In the genomic region with DNA sequence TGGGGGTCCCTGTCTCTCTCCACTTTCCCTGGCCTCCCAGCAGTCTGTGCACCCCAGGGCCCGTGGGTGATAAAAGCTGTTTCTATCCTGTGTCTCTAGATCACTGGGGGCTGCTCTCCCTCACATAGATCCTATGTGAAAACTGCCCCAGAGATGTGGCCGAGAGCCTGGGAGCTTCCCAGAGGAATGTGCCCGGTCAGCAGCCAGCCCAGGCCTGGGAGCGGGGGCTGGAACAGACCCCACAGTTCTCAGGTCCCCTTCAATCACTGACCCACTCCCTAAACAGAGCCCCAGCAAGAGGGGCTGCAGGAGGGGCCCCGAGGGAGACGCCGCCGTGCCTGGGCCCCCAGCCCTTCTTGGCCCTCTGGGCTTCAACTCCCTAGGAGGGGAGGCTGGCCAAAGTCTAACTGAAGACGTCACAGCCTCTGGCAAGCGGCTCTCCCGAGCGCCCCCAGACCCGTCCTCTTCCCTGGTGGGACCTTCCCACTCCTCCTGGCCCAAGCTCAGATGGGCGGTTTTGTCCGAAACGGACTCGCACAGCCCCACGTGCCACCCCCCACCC, we compare ENCODE assay signal across 8 cellular contexts.
DNase-seq lines count a peak whose midpoint lies in the region; ATAC-seq and TF ChIP-seq lines count a peak whose summit lies in the region.

No MANE protein-coding gene starts in this region.

- peaks cover 23% of the 10 kb centered on the region for H3K27me3 ChIP-seq in layer of hippocampus (ENCODE audit: control insufficient read depth, insufficient read depth, low read length)

- peak overlapping the region; percentile 61 to 68 for H3K4me3 ChIP-seq in cardiac fibroblast (replicated peaks in 1 of 2; ENCODE audit: low read depth in 2 of 2, low read length in 2 of 2)
- peak overlapping the region; percentile 21 to 44 (median 32) for H3K4me3 ChIP-seq in skin epidermis

- ATAC-seq in GM21390 (IDR thresholded peaks at IDR 0.05; ENCODE audit: unreplicated experiment) (no peak), GM18867 (IDR thresholded peaks at IDR 0.05; ENCODE audit: unreplicated experiment) (no peak)

- peak overlapping the region; percentile 72 for H3K27ac ChIP-seq in layer of hippocampus (ENCODE audit: low read depth, low read length)
- peak overlapping the region in 20 of 21 experiments; percentile 43 to 97 (median 84) for H3K27ac ChIP-seq in skin epidermis

- DNase-seq in GM03348 (ENCODE audit: low spot score) (peak; percentile 56), cardiac fibroblast (ENCODE audit: low read depth in 2 of 2) (peak in 1 of 2 donors; percentile 36), HUDEP-2 (lab: John Stamatoyannopoulos, UW; ENCODE audit: unreplicated experiment in 76 of 76) (no peak)
- no peak for DNase-seq in stimulated activated CD4-positive, alpha-beta T cell treated with anti-CD3 and anti-CD28 coated beads, Interleukin-2, amount 100 ng/mL, for 24 hours

- no peak for TF ChIP-seq CTCF in cardiac fibroblast (IDR thresholded peaks at IDR 0.05; ENCODE audit: low read depth, low read length)
